ENCODE assay signal across 18 cellular contexts in the genomic region with DNA sequence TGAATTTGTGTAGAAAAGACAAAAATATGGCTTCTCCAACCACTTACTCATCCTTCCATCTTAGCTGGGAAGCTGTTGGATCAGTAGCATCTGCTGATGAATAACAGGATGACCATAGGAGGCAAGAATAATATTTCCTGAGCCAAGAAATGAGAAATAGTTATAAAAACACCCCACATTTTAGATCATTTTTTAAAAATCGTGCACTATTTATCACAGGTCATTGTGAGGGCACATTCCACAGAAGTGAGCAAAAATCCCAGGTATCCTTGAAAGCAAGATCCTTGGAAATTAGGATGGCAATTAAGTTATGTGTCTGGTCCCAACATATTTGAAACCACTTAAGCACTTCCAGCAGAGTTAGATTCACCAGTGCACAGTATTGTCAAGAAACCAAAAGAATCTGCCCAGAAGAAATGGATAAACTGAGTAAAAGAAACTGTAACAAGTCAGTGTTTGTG. TPM values are rescaled to one million over a fixed set of nuclear protein-coding genes. Genes with fewer than 3 reads are reported as not detected.
A peak's percentile ranks its signal among the peaks of the same experiment; 100 is the strongest.
DNase-seq lines count a peak whose midpoint lies in the region; ATAC-seq, FAIRE-seq and TF ChIP-seq lines count a peak whose summit lies in the region.
"Had no signal": no experiment of that assay in that cellular context is flagged by ENCODE, and none has a peak within 500 bp of the region (broad histone marks: within the 10 kb centered on the region; RNA-seq: fewer than 3 reads in every experiment).

No MANE protein-coding gene starts in this region.

- peaks cover 41% of the 10 kb centered on the region for H3K4me1 ChIP-seq in endothelial cell of umbilical vein (ENCODE audit: control insufficient read depth, extremely low read depth, insufficient read depth, low read length)

- peak; percentile 58 for DNase-seq in BJ (ENCODE audit: low read depth)
- peak; percentile 13 for DNase-seq in OCI-M1 (lab: John Stamatoyannopoulos, UW)
- peak; percentile 78 for DNase-seq in endothelial cell of umbilical vein (ENCODE audit: low read depth, low spot score)
- DNase-seq in pulmonary artery endothelial cell (ENCODE audit: low read depth, low spot score) = peak; percentile 58
- DNase-seq in GM13977 (ENCODE audit: low spot score) = no peak
- no peak for DNase-seq in DMS 273 treated with DMSO at 0.1 percent for 48 hours (lab: John Stamatoyannopoulos, UW)
- DNase-seq: activated CD4-positive, alpha-beta memory T cell treated with anti-CD3 and anti-CD28 coated beads for 36 hours; BE2C; Karpas-422; NCI-H526; occipital lobe; Peyer's patch; transverse colon had no signal

- FAIRE-seq in endothelial cell of umbilical vein (lab: Jason Lieb, UNC) = peak; percentile 81
- FAIRE-seq: GM12891 had no signal

- no peaks in the 10 kb centered on the region for H3K27me3 ChIP-seq in BJ (ENCODE audit: control insufficient read depth, insufficient read depth, low read length)
- H3K27me3 ChIP-seq in endothelial cell of umbilical vein (ENCODE audit: control insufficient read depth in 2 of 2, insufficient read depth in 2 of 2, low read length in 2 of 2) = no peaks in the 10 kb centered on the region
- H3K27me3 ChIP-seq: BE2C, cardiac muscle cell, Peyer's patch, transverse colon had no signal

- dilution Hi-C loops in endothelial cell of umbilical vein (cut with MboI; ENCODE audit: extremely low pct_ligation_motif_present, low sequenced_read_pairs) = no loop called here

- TF ChIP-seq POLR2A in endothelial cell of umbilical vein (IDR thresholded peaks at IDR 0.05; ENCODE audit: low read depth, low read length) = no peak

- peaks cover 78% of the 10 kb centered on the region for H3K79me2 ChIP-seq in endothelial cell of umbilical vein (ENCODE audit: control insufficient read depth, insufficient read depth, low read length)

- no peaks in the 10 kb centered on the region for H3K9me3 ChIP-seq in endothelial cell of umbilical vein (replicated peaks; ENCODE audit: control insufficient read depth, insufficient read depth, low read length)
- H3K9me3 ChIP-seq: BE2C, Peyer's patch, transverse colon had no signal

- intact Hi-C loops in endothelial cell of umbilical vein (cut with micrococcal nuclease) = loop anchor here (2.0 kb wide), 2 partner anchors 49 to 71 kb away; no protein-coding TSS in a partner anchor

- H3K9ac ChIP-seq in endothelial cell of umbilical vein (replicated peaks; ENCODE audit: extremely low read depth, insufficient read depth, low read length) = no peak overlapping the region

- H2AFZ ChIP-seq in endothelial cell of umbilical vein (ENCODE audit: low read depth, low read length) = no peak overlapping the region

- POLR2A ChIA-PET in BJ (lab: Charles Lee) = no interaction called here
- POLR2A ChIA-PET in endothelial cell of umbilical vein (lab: Charles Lee) = interaction anchor here (0.6 kb wide), 1 partner anchor 151 kb away, joined by 3 read pairs; no protein-coding TSS in a partner anchor

- H3K27ac ChIP-seq in endothelial cell of umbilical vein (ENCODE audit: insufficient read depth, low read depth, low read length) = peak overlapping the region; percentile 47
- H3K27ac ChIP-seq: cardiac muscle cell, Peyer's patch had no signal

- no peaks in the 10 kb centered on the region for H3K36me3 ChIP-seq in BJ (ENCODE audit: control insufficient read depth, insufficient read depth, low read length)
- no peaks in the 10 kb centered on the region for H3K36me3 ChIP-seq in endothelial cell of umbilical vein (ENCODE audit: control insufficient read depth in 2 of 2, extremely low read depth in 1 of 2, insufficient read depth in 2 of 2, low read length in 2 of 2)
- H3K36me3 ChIP-seq: BE2C, cardiac muscle cell, Peyer's patch, transverse colon had no signal

- no peak for ATAC-seq in GM18909 (IDR thresholded peaks at IDR 0.05; ENCODE audit: poor library complexity, unreplicated experiment)
- no peak for ATAC-seq in activated CD4-positive, CD25-positive, alpha-beta regulatory T cell treated with anti-CD3 and anti-CD28 coated beads, Interleukin-2, amount 50 U/mL, for 24 hours

- in situ Hi-C loops in GM13977 (cut with MboI; ENCODE audit: low pct_unique_long_range_greater_than_20kb, low sequenced_read_pairs, unreplicated experiment) = no loop called here

- CTCF ChIA-PET in BJ (lab: Yijun Ruan, JAX) = interaction anchor here (1.2 kb wide), 1 partner anchor 13 kb away, joined by 3 read pairs; no protein-coding TSS in a partner anchor
- CTCF ChIA-PET in endothelial cell of umbilical vein (lab: Charles Lee) = interaction anchor here (1.0 to 1.5 kb wide), 2 partner anchors 9 to 13 kb away, joined by 3 to 4 read pairs; no protein-coding TSS in a partner anchor

- H4K20me1 ChIP-seq in endothelial cell of umbilical vein (replicated peaks; ENCODE audit: control insufficient read depth, extremely low read depth, insufficient read depth, low read length) = no peaks in the 10 kb centered on the region

- no peaks in the 10 kb centered on the region for H3K9me1 ChIP-seq in endothelial cell of umbilical vein (replicated peaks; ENCODE audit: control insufficient read depth, extremely low read depth, insufficient read depth, low read length)

- TF ChIP-seq CTCF in BJ (IDR thresholded peaks at IDR 0.05; ENCODE audit: insufficient read depth, low read depth, low read length) = no peak
- no peak for TF ChIP-seq CTCF in endothelial cell of umbilical vein (IDR thresholded peaks at IDR 0.05; ENCODE audit: extremely low read depth in 1 of 2, insufficient read depth in 1 of 2, low read depth in 1 of 2, low read length in 2 of 2)
- no peak for TF ChIP-seq CTCF in GM13977 (IDR thresholded peaks at IDR 0.05; ENCODE audit: extremely low read depth, insufficient read depth, missing control alignments)

- H3K4me3 ChIP-seq in BJ (ENCODE audit: low read depth, low read length) (no peak overlapping the region), endothelial cell of umbilical vein (replicated peaks in 1 of 3; ENCODE audit: insufficient read depth in 1 of 3, low read depth in 1 of 3, low read length in 3 of 3) (no peak overlapping the region)
- H3K4me3 ChIP-seq: cardiac muscle cell, lung, Peyer's patch, transverse colon had no signal

- BruUV-seq in endothelial cell of umbilical vein (replicated peaks; lab: Mats Ljungman, UMichigan) = no TSS peak

- peak overlapping the region; percentile 61 for H3K4me2 ChIP-seq in endothelial cell of umbilical vein (ENCODE audit: insufficient read depth, low read length)

TF ChIP-seq in endothelial cell of umbilical vein, 7 proteins besides CTCF, POLR2A, EP300 and RAD21:
- peak; percentile 78 for TF ChIP-seq GATA2 (IDR thresholded peaks at IDR 0.05; ENCODE audit: insufficient read depth, insufficient read length, low read depth, low read length)
- TF ChIP-seq EZH2 (IDR thresholded peaks at IDR 0.05; ENCODE audit: borderline replicate concordance, low read depth, low read length, severe bottlenecking) = no peak
- TF ChIP-seq POLR2AphosphoS5 (IDR thresholded peaks at IDR 0.05; ENCODE audit: insufficient read depth, low read depth, low read length) = peak; percentile 60
- TF ChIP-seq MYC (IDR thresholded peaks at IDR 0.05; ENCODE audit: low read depth, low read length) = no peak
- TF ChIP-seq, protein P1, sequence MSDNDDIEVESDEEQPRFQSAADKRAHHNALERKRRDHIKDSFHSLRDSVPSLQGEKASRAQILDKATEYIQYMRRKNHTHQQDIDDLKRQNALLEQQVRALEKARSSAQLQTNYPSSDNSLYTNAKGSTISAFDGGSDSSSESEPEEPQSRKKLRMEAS (IDR thresholded peaks at IDR 0.05; ENCODE audit: insufficient read depth, insufficient read length) = no peak
- TF ChIP-seq FOS (IDR thresholded peaks at IDR 0.05; ENCODE audit: borderline replicate concordance, insufficient read depth, low read length) = peak; percentile 84
- TF ChIP-seq JUN (IDR thresholded peaks at IDR 0.05; ENCODE audit: borderline replicate concordance, insufficient read depth, insufficient read length, low read depth) = peak; percentile 31
TF ChIP-seq in endothelial cell of umbilical vein: peak in this region for 4.

RNA-seq across cellular contexts. Expression of gene FAR2, which starts 8.4 kb away (rescaled TPM):
- polyA plus RNA-seq in BJ (2011; rRNA removed) (17.1 and 23.7 TPM in 2 replicates), endothelial cell of umbilical vein (30.1 and 32.3 TPM in 2 replicates)
- polyA minus RNA-seq in BJ (2011; rRNA and poly(A)+ RNA removed) = 17.1 and 18.9 TPM in 2 replicates
- total RNA-seq in endothelial cell of umbilical vein (61.7 and 66.3 TPM in 2 replicates), pulmonary artery endothelial cell (36.1 and 64.4 TPM in 2 replicates)
- 27.3 and 31.8 TPM in 2 replicates for polyA plus RNA-seq in endothelial cell of umbilical vein (2011; cell fraction: cytosol; rRNA removed)
- polyA plus RNA-seq in endothelial cell of umbilical vein (2011; cell fraction: nucleus; rRNA removed) = 69.8 and 75.6 TPM in 2 replicates
- 50.9 and 55.0 TPM in 2 replicates for polyA plus RNA-seq in endothelial cell of umbilical vein (2012)
- 67.0 and 80.1 TPM in 2 replicates for polyA minus RNA-seq in endothelial cell of umbilical vein
- polyA minus RNA-seq in endothelial cell of umbilical vein (2011; cell fraction: cytosol; rRNA and poly(A)+ RNA removed) = not detected
- polyA minus RNA-seq in endothelial cell of umbilical vein (2011; cell fraction: nucleus; rRNA and poly(A)+ RNA removed) = 115 and 140 TPM in 2 replicates

Comparison
In these comparisons a context has a peak if more than half of its experiments do, and no peak if none do; other contexts are left out.
1. DNase-seq: peak in BJ (single experiment), OCI-M1 (single experiment), endothelial cell of umbilical vein (single experiment) and pulmonary artery endothelial cell (single experiment); none in GM13977 (single experiment) and DMS 273 treated with DMSO at 0.1 percent for 48 hours (single experiment).